11 cellular contexts compared by ENCODE assay signal in the genomic region with DNA sequence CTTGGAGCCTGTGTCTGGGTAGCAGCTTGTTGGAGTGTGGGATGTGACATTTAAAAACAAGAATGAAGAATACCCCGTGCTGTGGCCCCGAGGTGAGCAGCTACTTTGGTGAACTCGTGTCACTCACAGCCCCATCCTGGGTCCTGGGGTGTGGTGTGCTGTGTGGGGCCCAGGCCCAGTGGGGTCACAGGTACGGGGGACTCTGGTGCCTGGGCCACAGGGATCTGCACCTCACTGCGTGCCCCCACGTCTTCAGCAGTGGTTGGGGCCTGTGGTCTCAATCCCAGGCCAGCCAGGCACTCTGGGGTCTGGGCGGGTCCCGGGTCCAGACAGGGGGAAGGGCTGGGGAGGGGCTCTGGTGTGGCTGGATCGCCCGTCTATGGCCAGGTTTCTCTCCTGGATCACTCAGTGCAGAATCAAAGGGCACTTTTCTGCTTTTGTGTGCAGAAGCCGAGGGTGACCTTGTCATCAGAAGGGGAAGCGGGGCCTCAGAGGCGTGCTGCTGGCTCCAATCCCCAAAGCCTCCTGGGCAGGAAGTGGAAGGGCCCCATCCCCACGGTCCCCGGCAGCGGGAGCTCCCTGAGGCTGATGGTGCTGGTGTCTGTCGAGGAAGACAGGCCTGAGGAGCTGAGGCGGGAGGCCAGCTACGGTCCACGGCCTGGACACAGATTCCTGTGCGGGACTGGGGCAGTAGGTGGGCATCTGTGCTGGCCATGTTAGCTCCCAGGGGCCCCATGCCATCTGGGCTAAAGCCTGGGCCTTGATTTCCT. TPM values are rescaled to one million over a fixed set of nuclear protein-coding genes. Genes with fewer than 3 reads are reported as not detected.
DNase-seq lines count a peak whose midpoint lies in the region; ATAC-seq, FAIRE-seq and TF ChIP-seq lines count a peak whose summit lies in the region.
"Had no signal": no experiment of that assay in that cellular context is flagged by ENCODE, and none has a peak within 500 bp of the region (broad histone marks: within the 10 kb centered on the region; RNA-seq: fewer than 3 reads in every experiment).

No MANE protein-coding gene starts in this region.

- intact Hi-C loops in dorsolateral prefrontal cortex (cut with DNase I) = no loop called here

- H3K4me1 Mint-ChIP-seq in T-helper 2 cell treated with Interferon-gamma antibody and Interleukin-4, amounts not matched to agents 5 μg/mL and 100 μg/mL, for 36 hours (ENCODE audit: low read depth) = peaks cover 35% of the 10 kb centered on the region

- H3K27ac ChIP-seq in dorsolateral prefrontal cortex = no peak overlapping the region
- peak overlapping the region; percentile 37 to 66 for H3K27ac ChIP-seq in small intestine (ENCODE audit: low read depth in 1 of 2, low read length in 1 of 2)

- peaks cover 0 to 12% of the 10 kb centered on the region in 2 donors for H3K36me3 ChIP-seq in small intestine (ENCODE audit: control insufficient read depth in 2 of 2, insufficient read depth in 2 of 2, low read length in 2 of 2)

- H3K27ac Mint-ChIP-seq in T-helper 2 cell treated with Interferon-gamma antibody and Interleukin-4, amounts not matched to agents 5 μg/mL and 100 μg/mL, for 36 hours = peak overlapping the region; percentile 86

- TF ChIP-seq CTCF in dorsolateral prefrontal cortex (IDR thresholded peaks at IDR 0.05 in 54 of 56, conservative IDR thresholded peaks at IDR 0.05 in 2 of 56; ENCODE audit: low read depth in 1 of 56, partially characterized antibody in 56 of 56) = no peak

- H3K4me1 ChIP-seq in small intestine (ENCODE audit: control insufficient read depth in 2 of 2, insufficient read depth in 1 of 2, low read depth in 1 of 2, low read length in 1 of 2) = no peaks in the 10 kb centered on the region

- no peak for DNase-seq in T-helper 2 cell treated with Interferon-gamma antibody and Interleukin-4, amounts not matched to agents 5 μg/mL and 100 μg/mL, for 36 hours (ENCODE audit: low spot score)
- peak in 7 of 10 donors; percentile 9 to 44 (median 26) for DNase-seq in dorsolateral prefrontal cortex
- DNase-seq in small intestine = no peak
- no peak for DNase-seq in SW 1271 (lab: John Stamatoyannopoulos, UW)
- DNase-seq in SHP77 treated with DMSO at 0.1 percent for 48 hours (lab: John Stamatoyannopoulos, UW) = no peak
- DNase-seq in GOT3 (lab: John Stamatoyannopoulos, UW) = no peak
- DNase-seq: NCI-H1417 had no signal

- no peak for TF ChIP-seq RAD21 in Ishikawa (IDR thresholded peaks at IDR 0.05; ENCODE audit: low read depth)

- no peak for FAIRE-seq in small intestine (lab: Jason Lieb, UNC)
- FAIRE-seq: endothelial cell of umbilical vein had no signal

- no peak for TF ChIP-seq EP300 in Ishikawa (IDR thresholded peaks at IDR 0.05; ENCODE audit: borderline replicate concordance)

- no peaks in the 10 kb centered on the region for H3K27me3 Mint-ChIP-seq in T-helper 2 cell treated with Interferon-gamma antibody and Interleukin-4, amounts not matched to agents 5 μg/mL and 100 μg/mL, for 36 hours (ENCODE audit: low read depth)

- peak overlapping the region; percentile 64 for H3K4me3 Mint-ChIP-seq in T-helper 2 cell treated with Interferon-gamma antibody and Interleukin-4, amounts not matched to agents 5 μg/mL and 100 μg/mL, for 36 hours

- 52 to 62% (median 59%) methylated on average over 20 to 21 of the region's 21 CpGs for WGBS in small intestine, 3 donors

- no peaks in the 10 kb centered on the region for H3K9me3 Mint-ChIP-seq in T-helper 2 cell treated with Interferon-gamma antibody and Interleukin-4, amounts not matched to agents 5 μg/mL and 100 μg/mL, for 36 hours

- no peak for ATAC-seq in HG03139 (IDR thresholded peaks at IDR 0.05; ENCODE audit: unreplicated experiment)

- no peaks in the 10 kb centered on the region for H3K9me3 ChIP-seq in small intestine (ENCODE audit: control insufficient read depth, low read depth)

- peaks cover 23% of the 10 kb centered on the region for H3K36me3 Mint-ChIP-seq in T-helper 2 cell treated with Interferon-gamma antibody and Interleukin-4, amounts not matched to agents 5 μg/mL and 100 μg/mL, for 36 hours (ENCODE audit: low read depth)

- H3K4me3 ChIP-seq in dorsolateral prefrontal cortex (no peak overlapping the region), small intestine (ENCODE audit: low read depth in 1 of 2, low read length in 2 of 2) (no peak overlapping the region)

- H3K27me3 ChIP-seq in dorsolateral prefrontal cortex (no peaks in the 10 kb centered on the region), small intestine (ENCODE audit: control insufficient read depth in 2 of 2, insufficient read depth in 2 of 2, low read length in 2 of 2) (no peaks in the 10 kb centered on the region)

TF ChIP-seq in Ishikawa, 13 proteins besides CTCF, POLR2A, EP300 and RAD21:
- TF ChIP-seq TAF1 (IDR thresholded peaks at IDR 0.05; ENCODE audit: low read depth) = no peak
- 0 out of 2 replicates have a peak, but pooled peaks have one; percentile 17 for TF ChIP-seq ZBTB7A (IDR thresholded peaks at IDR 0.05; ENCODE audit: low read depth)

RNA-seq across cellular contexts. Expression of gene GPR35, which starts 1.4 kb away (rescaled TPM):
- total RNA-seq in dorsolateral prefrontal cortex = 10 to 100 TPM in 4 of 120 experiments, 1 to 10 TPM in 116; 1.7 to 14.3 (median 4.9) TPM
- 100 to 1,000 TPM in 2 of 3 donors, 10 to 100 TPM in 1; 75.5 to 367 (median 327) TPM for polyA plus RNA-seq in small intestine

RNA-seq across cellular contexts. Expression of gene CAPN10, which starts 40.2 kb away (rescaled TPM):
- 10 to 100 TPM; 25.6 to 70.0 (median 40.7) TPM for total RNA-seq in dorsolateral prefrontal cortex
- polyA plus RNA-seq in small intestine = 10 to 100 TPM; 19.7 to 33.8 (median 32.9) TPM

RNA-seq across cellular contexts. Expression of gene AQP12B, which starts 56.0 kb away (rescaled TPM):
- total RNA-seq in dorsolateral prefrontal cortex = not detected
- polyA plus RNA-seq in small intestine = 1 to 10 TPM in 1 of 3 donors, not detected in 2; 1.3 TPM
- total RNA-seq: endothelial cell of umbilical vein, lower leg skin had no signal
- polyA plus RNA-seq: endothelial cell of umbilical vein had no signal

RNA-seq across cellular contexts. Expression of gene RNPEPL1, which starts 58.4 kb away (rescaled TPM):
- total RNA-seq in dorsolateral prefrontal cortex = 10 to 100 TPM; 16.7 to 49.1 (median 26.4) TPM
- polyA plus RNA-seq in small intestine = 100 to 1,000 TPM; 100 to 149 (median 131) TPM

Comparison
In these comparisons a context has a peak if more than half of its experiments do, and no peak if none do; other contexts are left out.
1. DNase-seq: peak in dorsolateral prefrontal cortex (7 of 10); none in T-helper 2 cell treated with Interferon-gamma antibody and Interleukin-4, amounts not matched to agents 5 μg/mL and 100 μg/mL, for 36 hours (single experiment), small intestine (single experiment), SW 1271 (0 of 2), SHP77 treated with DMSO at 0.1 percent for 48 hours (single experiment) and GOT3 (single experiment).
2. H3K27ac ChIP-seq: peak in small intestine (2 of 2); none in dorsolateral prefrontal cortex (0 of 59).